ENCODE assay signal across 8 cellular contexts in genomic region chr4:112951362-112951962, GRCh38.
A peak's percentile ranks its signal among the peaks of the same experiment; 100 is the strongest.
DNase-seq lines count a peak whose midpoint lies in the region; ATAC-seq and TF ChIP-seq lines count a peak whose summit lies in the region.

No MANE protein-coding gene starts in this region.

- H3K4me1 Mint-ChIP-seq in nephron progenitor cell, result peaks cover 12% of the 10 kb centered on the region
- no peaks in the 10 kb centered on the region for H3K4me1 Mint-ChIP-seq in stimulated activated naive B cell treated with anti-CD40 and anti-IgM and Interleukin-4, amounts not matched to agents 10 μg/mL and 1 μg/mL and 100 μg/mL, for 72 hours

- peak; percentile 25 for DNase-seq in DMS53 treated with DMSO at 0.1 percent for 48 hours (lab: John Stamatoyannopoulos, UW; ENCODE audit: unreplicated experiment)
- no peak for DNase-seq in LNCaP clone FGC (ENCODE audit: low read depth)
- no peak for DNase-seq in caudate nucleus (lab: John Stamatoyannopoulos, UW)
- DNase-seq in nephron progenitor cell, result no peak
- DNase-seq in UCSD-AML1 (lab: John Stamatoyannopoulos, UW; ENCODE audit: unreplicated experiment), result no peak
- no peak for DNase-seq in stimulated activated naive B cell treated with anti-CD40 and anti-IgM and Interleukin-4, amounts not matched to agents 10 μg/mL and 1 μg/mL and 100 μg/mL, for 72 hours
- DNase-seq in stimulated activated naive CD4-positive, alpha-beta T cell treated with Interleukin-2 at 50 U/mL for 16 hours (lab: John Stamatoyannopoulos, UW), result no peak

- no peaks in the 10 kb centered on the region for H3K27me3 Mint-ChIP-seq in nephron progenitor cell (ENCODE audit: low read depth, poor library complexity)
- peaks cover 0 to 5% of the 10 kb centered on the region in 2 donors for H3K27me3 Mint-ChIP-seq in stimulated activated naive B cell treated with anti-CD40 and anti-IgM and Interleukin-4, amounts not matched to agents 10 μg/mL and 1 μg/mL and 100 μg/mL, for 72 hours

- peaks cover 3% of the 10 kb centered on the region for H3K9me3 Mint-ChIP-seq in nephron progenitor cell
- H3K9me3 Mint-ChIP-seq in stimulated activated naive B cell treated with anti-CD40 and anti-IgM and Interleukin-4, amounts not matched to agents 10 μg/mL and 1 μg/mL and 100 μg/mL, for 72 hours, result no peaks in the 10 kb centered on the region

- no peak overlapping the region for H3K4me3 ChIP-seq in LNCaP clone FGC (ENCODE audit: low read depth, low read length)

- H3K36me3 Mint-ChIP-seq in nephron progenitor cell (ENCODE audit: low read depth), result no peaks in the 10 kb centered on the region
- H3K36me3 Mint-ChIP-seq in stimulated activated naive B cell treated with anti-CD40 and anti-IgM and Interleukin-4, amounts not matched to agents 10 μg/mL and 1 μg/mL and 100 μg/mL, for 72 hours, result no peaks in the 10 kb centered on the region

- TF ChIP-seq CTCF in LNCaP clone FGC (IDR thresholded peaks at IDR 0.05; ENCODE audit: control insufficient read depth, extremely low read depth, insufficient read depth) (peak; percentile 54), nephron progenitor cell (IDR thresholded peaks at IDR 0.05) (peak; percentile 66)

- no peak overlapping the region for H3K4me3 Mint-ChIP-seq in nephron progenitor cell
- no peak overlapping the region for H3K4me3 Mint-ChIP-seq in stimulated activated naive B cell treated with anti-CD40 and anti-IgM and Interleukin-4, amounts not matched to agents 10 μg/mL and 1 μg/mL and 100 μg/mL, for 72 hours

- no peak overlapping the region for H3K27ac Mint-ChIP-seq in nephron progenitor cell
- H3K27ac Mint-ChIP-seq in stimulated activated naive B cell treated with anti-CD40 and anti-IgM and Interleukin-4, amounts not matched to agents 10 μg/mL and 1 μg/mL and 100 μg/mL, for 72 hours, result no peak overlapping the region

- peak overlapping the region; percentile 93 for H3K27ac ChIP-seq in caudate nucleus (ENCODE audit: low read depth, low read length)

- ATAC-seq in stimulated activated naive B cell treated with anti-CD40 and anti-IgM and Interleukin-4, amounts not matched to agents 10 μg/mL and 1 μg/mL and 100 μg/mL, for 72 hours (replicated peaks), result no peak
- ATAC-seq in HG02678 (IDR thresholded peaks at IDR 0.05; ENCODE audit: unreplicated experiment), result no peak
